Comparison of ENCODE assay signal across 16 cellular contexts in genomic region chr6:88365230-88365629, GRCh38.
"Had no signal": no experiment of that assay in that cellular context is flagged by ENCODE, and none has a peak within 500 bp of the region (broad histone marks: within the 10 kb centered on the region; RNA-seq: fewer than 3 reads in every experiment).

No MANE protein-coding gene starts in this region.

- H3K4me1 ChIP-seq: esophagus squamous epithelium had no signal

- H3K9me3 ChIP-seq: esophagus squamous epithelium had no signal

- H3K27me3 ChIP-seq: esophagus squamous epithelium had no signal

- H3K36me3 ChIP-seq: esophagus squamous epithelium had no signal

- H3K4me3 ChIP-seq: esophagus squamous epithelium had no signal

- DNase-seq: activated CD4-positive, alpha-beta T cell treated with anti-CD3 and anti-CD28 coated beads, Interleukin-2, amount 10 ng/mL, durations not matched to agents 24 days and 14 days; activated CD8-positive, alpha-beta T cell treated with anti-CD3 and anti-CD28 coated beads for 36 hours; activated naive CD4-positive, alpha-beta T cell treated with anti-CD3 and anti-CD28 coated beads, Interleukin-2, amount 10 ng/mL, durations not matched to agents 7 days and 5 days; activated naive CD8-positive, alpha-beta T cell treated with anti-CD3 and anti-CD28 coated beads, Interleukin-2, amount 50 U/mL, for 24 hours; activated T-cell treated with anti-CD3 and anti-CD28 coated beads, Interleukin-2, amount 50 U/mL, for 4 hours; effector CD8-positive, alpha-beta T cell; esophagus squamous epithelium; left ventricle myocardium superior; nephron progenitor cell; nucleus accumbens; retina; stimulated activated CD4-positive, alpha-beta T cell treated with anti-CD3 and anti-CD28 coated beads, Interleukin-2, amount 100 ng/mL, for 24 hours; stimulated activated naive CD4-positive, alpha-beta T cell treated with Interleukin-2 at 50 U/mL for 16 hours; substantia nigra had no signal

- FAIRE-seq: endothelial cell of umbilical vein, frontal cortex had no signal

- ATAC-seq: activated CD8-positive, alpha-beta T cell treated with anti-CD3 and anti-CD28 coated beads for 36 hours; activated naive CD8-positive, alpha-beta T cell treated with anti-CD3 and anti-CD28 coated beads, Interleukin-2, amount 50 U/mL, for 24 hours; activated T-cell treated with anti-CD3 and anti-CD28 coated beads, Interleukin-2, amount 50 U/mL, for 4 hours; left ventricle myocardium superior had no signal
